In the genomic region with DNA sequence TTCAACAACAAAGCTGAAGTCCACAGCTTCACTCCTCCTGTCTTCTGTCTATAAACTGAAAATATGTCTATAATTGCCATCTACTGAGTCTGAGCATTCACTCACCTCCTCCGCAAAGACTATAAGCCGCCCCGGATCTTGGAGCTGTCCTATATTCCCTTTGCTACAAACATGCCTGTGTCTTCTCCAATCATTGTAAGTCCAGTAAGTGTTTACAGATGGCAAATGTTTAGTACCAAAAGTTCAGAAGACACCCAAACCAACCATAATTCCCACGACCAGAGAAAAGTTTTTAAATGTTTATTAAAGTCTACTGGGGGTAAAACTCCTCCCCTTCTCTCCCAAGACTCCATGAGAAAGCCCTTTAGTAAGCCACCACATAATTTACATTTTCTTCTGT, we compare ENCODE assay signal across 23 cellular contexts.
"Had no signal": no experiment of that assay in that cellular context is flagged by ENCODE, and none has a peak within 500 bp of the region (broad histone marks: within the 10 kb centered on the region; RNA-seq: fewer than 3 reads in every experiment).

No MANE protein-coding gene starts in this region.

- H3K4me3 ChIP-seq: cardiac muscle cell, dorsolateral prefrontal cortex, gastroesophageal sphincter, heart right ventricle, pancreas, right lobe of liver, stomach, testis had no signal

- H3K36me3 Mint-ChIP-seq: immature natural killer cell; naive thymus-derived CD4-positive, alpha-beta T cell; type B pancreatic cell had no signal

- H3K4me3 Mint-ChIP-seq: activated CD4-positive, alpha-beta T cell treated with anti-CD3 and anti-CD28 coated beads, Interleukin-2, amount 10 ng/mL, durations not matched to agents 7 days and 5 days; activated T-cell treated with anti-CD3 and anti-CD28 coated beads, Interleukin-2, amount 50 U/mL, for 72 hours; immature natural killer cell; naive thymus-derived CD4-positive, alpha-beta T cell; type B pancreatic cell had no signal

- H3K27ac Mint-ChIP-seq: activated CD4-positive, alpha-beta T cell treated with anti-CD3 and anti-CD28 coated beads, Interleukin-2, amount 10 ng/mL, durations not matched to agents 7 days and 5 days; activated T-cell treated with anti-CD3 and anti-CD28 coated beads, Interleukin-2, amount 50 U/mL, for 72 hours; immature natural killer cell; naive thymus-derived CD4-positive, alpha-beta T cell; type B pancreatic cell had no signal

- H3K27me3 ChIP-seq: cardiac muscle cell, heart right ventricle, pancreas, right lobe of liver, testis had no signal

- DNase-seq: activated CD4-positive, alpha-beta T cell treated with anti-CD3 and anti-CD28 coated beads, Interleukin-2, amount 10 ng/mL, durations not matched to agents 7 days and 5 days; activated CD8-positive, alpha-beta memory T cell treated with anti-CD3 and anti-CD28 coated beads for 24 hours; activated CD8-positive, alpha-beta memory T cell treated with anti-CD3 and anti-CD28 coated beads, Interleukin-2, amount 50 U/mL, for 48 hours; activated effector memory CD4-positive, alpha-beta T cell treated with anti-CD3 and anti-CD28 coated beads, Interleukin-2, amount 50 U/mL, for 16 hours; activated naive CD4-positive, alpha-beta T cell treated with anti-CD3 and anti-CD28 coated beads, Interleukin-2, amount 50 U/mL, for 16 hours; activated T-cell treated with anti-CD3 and anti-CD28 coated beads, Interleukin-2, amount 50 U/mL, for 72 hours; dorsolateral prefrontal cortex; heart right ventricle; immature natural killer cell; kidney glomerular epithelial cell; mesendoderm; naive thymus-derived CD4-positive, alpha-beta T cell; pancreas; right lobe of liver; small intestine; stimulated activated CD4-positive, alpha-beta T cell treated with anti-CD3 and anti-CD28 coated beads, Interleukin-4, amount 100 ng/mL, for 1 hour; stomach; T1000; testis had no signal

- H3K4me1 ChIP-seq: pancreas, right lobe of liver had no signal

- H3K27ac ChIP-seq: cardiac muscle cell, dorsolateral prefrontal cortex, epithelial cell of prostate, gastroesophageal sphincter, pancreas, right lobe of liver, stomach, testis had no signal

- H3K36me3 ChIP-seq: cardiac muscle cell, gastroesophageal sphincter, heart right ventricle, pancreas, right lobe of liver, stomach had no signal

- ATAC-seq: activated T-cell treated with anti-CD3 and anti-CD28 coated beads, Interleukin-2, amount 50 U/mL, for 72 hours; gastroesophageal sphincter; heart right ventricle; naive thymus-derived CD4-positive, alpha-beta T cell; right lobe of liver had no signal

- H3K9me3 Mint-ChIP-seq: activated CD4-positive, alpha-beta T cell treated with anti-CD3 and anti-CD28 coated beads, Interleukin-2, amount 10 ng/mL, durations not matched to agents 7 days and 5 days; activated T-cell treated with anti-CD3 and anti-CD28 coated beads, Interleukin-2, amount 50 U/mL, for 72 hours; immature natural killer cell; type B pancreatic cell had no signal

- H3K9me3 ChIP-seq: gastroesophageal sphincter, heart right ventricle, pancreas, right lobe of liver, stomach, testis had no signal
